In genomic region chr15:90239371-90239770, GRCh38 we compare ENCODE assay signal across 15 cellular contexts. TPM values are rescaled to one million over a fixed set of nuclear protein-coding genes. Genes with fewer than 3 reads are reported as not detected.
"Had no signal": no experiment of that assay in that cellular context is flagged by ENCODE, and none has a peak within 500 bp of the region (broad histone marks: within the 10 kb centered on the region; RNA-seq: fewer than 3 reads in every experiment).

No MANE protein-coding gene starts in this region.

- H3K4me3 Mint-ChIP-seq: activated CD8-positive, alpha-beta T cell treated with anti-CD3 and anti-CD28 coated beads, Interleukin-2, amount 10 ng/mL, durations not matched to agents 7 days and 5 days; activated naive CD8-positive, alpha-beta T cell treated with anti-CD3 and anti-CD28 coated beads, Interleukin-2, amount 10 ng/mL, durations not matched to agents 7 days and 5 days; natural killer cell; stimulated activated effector memory CD8-positive, alpha-beta T cell treated with anti-CD3 and anti-CD28 coated beads, Interleukin-12 subunit alpha, Interleukin-12 subunit beta, amount 100 ng/mL, for 72 hours had no signal

- H3K36me3 Mint-ChIP-seq: natural killer cell had no signal

- H3K27me3 Mint-ChIP-seq: activated naive CD8-positive, alpha-beta T cell treated with anti-CD3 and anti-CD28 coated beads, Interleukin-2, amount 10 ng/mL, durations not matched to agents 7 days and 5 days had no signal

- ATAC-seq: activated CD8-positive, alpha-beta T cell treated with anti-CD3 and anti-CD28 coated beads, Interleukin-2, amount 10 ng/mL, durations not matched to agents 7 days and 5 days; natural killer cell; psoas muscle; right lobe of liver; stimulated activated effector memory CD8-positive, alpha-beta T cell treated with anti-CD3 and anti-CD28 coated beads, Interleukin-12 subunit alpha, Interleukin-12 subunit beta, amount 100 ng/mL, for 72 hours had no signal

- H3K4me3 ChIP-seq: ascending aorta, esophagus squamous epithelium, psoas muscle, right lobe of liver, tibial artery, uterus had no signal

- H3K9me3 Mint-ChIP-seq: activated naive CD8-positive, alpha-beta T cell treated with anti-CD3 and anti-CD28 coated beads, Interleukin-2, amount 10 ng/mL, durations not matched to agents 7 days and 5 days; natural killer cell; stimulated activated effector memory CD8-positive, alpha-beta T cell treated with anti-CD3 and anti-CD28 coated beads, Interleukin-12 subunit alpha, Interleukin-12 subunit beta, amount 100 ng/mL, for 72 hours had no signal

- DNase-seq: activated CD4-positive, alpha-beta T cell treated with anti-CD3 and anti-CD28 coated beads for 1 hour; activated CD8-positive, alpha-beta memory T cell treated with anti-CD3 and anti-CD28 coated beads, Interleukin-2, amount 50 U/mL, for 48 hours; activated CD8-positive, alpha-beta T cell treated with anti-CD3 and anti-CD28 coated beads, Interleukin-2, amount 10 ng/mL, durations not matched to agents 7 days and 5 days; activated naive CD8-positive, alpha-beta T cell treated with anti-CD3 and anti-CD28 coated beads, Interleukin-2, amount 10 ng/mL, durations not matched to agents 7 days and 5 days; esophagus squamous epithelium; foreskin fibroblast; mammary epithelial cell; natural killer cell; psoas muscle; right lobe of liver; tibial artery; uterus had no signal

- H3K27ac Mint-ChIP-seq: activated CD8-positive, alpha-beta T cell treated with anti-CD3 and anti-CD28 coated beads, Interleukin-2, amount 10 ng/mL, durations not matched to agents 7 days and 5 days; activated naive CD8-positive, alpha-beta T cell treated with anti-CD3 and anti-CD28 coated beads, Interleukin-2, amount 10 ng/mL, durations not matched to agents 7 days and 5 days; stimulated activated effector memory CD8-positive, alpha-beta T cell treated with anti-CD3 and anti-CD28 coated beads, Interleukin-12 subunit alpha, Interleukin-12 subunit beta, amount 100 ng/mL, for 72 hours had no signal

RNA-seq across cellular contexts. Expression of gene TTLL13, which starts 10.0 kb away (rescaled TPM):
- total RNA-seq: ascending aorta, chondrocyte, esophagus squamous epithelium had no signal
